8 cellular contexts compared by ENCODE assay signal in the genomic region with DNA sequence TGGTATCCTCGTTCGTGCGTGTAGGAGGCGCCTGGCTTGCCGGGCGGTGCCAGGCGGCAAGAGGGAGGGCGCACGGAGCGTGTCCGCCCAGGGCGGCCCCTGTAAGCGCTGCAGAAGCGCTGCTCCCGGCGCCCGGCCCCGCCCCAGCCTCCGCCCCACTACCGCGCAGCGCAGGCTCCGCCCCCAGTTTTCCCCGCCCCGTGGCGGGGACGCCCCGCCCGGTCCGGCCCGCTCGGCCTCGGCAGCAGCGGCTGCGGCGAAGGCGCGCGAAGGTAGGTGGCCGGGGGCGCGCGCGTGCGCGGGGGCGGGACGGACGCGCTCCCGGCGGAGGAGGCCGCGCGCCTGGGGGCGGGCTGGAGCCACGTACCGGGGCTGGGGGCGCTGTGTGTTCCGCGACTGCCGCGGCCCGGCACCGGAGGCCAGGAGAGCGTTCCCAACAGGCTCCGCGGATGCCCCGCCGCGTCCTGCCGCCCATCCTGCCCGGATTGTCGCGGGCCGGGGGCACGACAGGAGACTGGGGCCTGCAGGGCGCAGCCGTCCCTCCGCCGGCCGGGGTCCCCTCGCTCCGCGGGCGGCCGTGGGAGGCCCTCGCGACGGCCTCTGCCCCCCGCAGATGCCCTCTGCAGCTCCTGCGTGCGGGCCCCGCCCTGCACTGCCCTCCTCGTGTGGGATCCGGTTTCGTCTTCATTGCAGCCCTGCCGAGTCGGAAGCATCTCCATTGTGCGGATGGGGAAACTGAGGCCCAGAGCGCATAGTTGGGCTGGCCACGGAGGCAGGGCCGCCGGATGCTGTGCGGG. TPM values are rescaled to one million over a fixed set of nuclear protein-coding genes. Genes with fewer than 3 reads are reported as not detected.
DNase-seq lines count a peak whose midpoint lies in the region; ATAC-seq, FAIRE-seq and TF ChIP-seq lines count a peak whose summit lies in the region.

No MANE protein-coding gene starts in this region.

- TF ChIP-seq RAD21 in neural cell (conservative IDR thresholded peaks at IDR 0.05), result no peak

- no peaks in the 10 kb centered on the region for H3K9me3 Mint-ChIP-seq in stimulated activated naive CD8-positive, alpha-beta T cell treated with anti-CD3 and anti-CD28 coated beads, Interleukin-15, amount 100 ng/mL, for 72 hours

- peak; percentile 47; the same call in 1 of the 2 replicates for TF ChIP-seq POLR2A in H54 (IDR thresholded peaks at IDR 0.05; ENCODE audit: low read depth, low read length)
- TF ChIP-seq POLR2A in Raji (IDR thresholded peaks at IDR 0.05; ENCODE audit: insufficient read depth, low read depth, low read length), result peak; percentile 74

- no peaks in the 10 kb centered on the region for H3K79me2 ChIP-seq in neural cell (replicated peaks; ENCODE audit: insufficient read depth, low read length)

- H3K4me3 ChIP-seq in MG63, result peak overlapping the region; percentile 66
- peak overlapping the region; percentile 71 for H3K4me3 ChIP-seq in neural cell (ENCODE audit: low read length)

- H3K9me3 ChIP-seq in MG63 (no peaks in the 10 kb centered on the region), neural cell (ENCODE audit: low read length) (no peaks in the 10 kb centered on the region)

- H3K27ac ChIP-seq in neural cell (ENCODE audit: low read length), result peak overlapping the region; percentile 55

- peaks cover 52% of the 10 kb centered on the region for H3K4me1 Mint-ChIP-seq in stimulated activated naive CD8-positive, alpha-beta T cell treated with anti-CD3 and anti-CD28 coated beads, Interleukin-15, amount 100 ng/mL, for 72 hours

- ATAC-seq in stimulated activated naive CD8-positive, alpha-beta T cell treated with anti-CD3 and anti-CD28 coated beads, Interleukin-15, amount 100 ng/mL, for 72 hours, result peak; percentile 96

- peak overlapping the region; percentile 51 for H2AFZ ChIP-seq in neural cell (ENCODE audit: low read depth, low read length)

- H3K27me3 Mint-ChIP-seq in stimulated activated naive CD8-positive, alpha-beta T cell treated with anti-CD3 and anti-CD28 coated beads, Interleukin-15, amount 100 ng/mL, for 72 hours, result no peaks in the 10 kb centered on the region

- no peak for FAIRE-seq in H54 (lab: Jason Lieb, UNC)

- H3K4me3 Mint-ChIP-seq in stimulated activated naive CD8-positive, alpha-beta T cell treated with anti-CD3 and anti-CD28 coated beads, Interleukin-15, amount 100 ng/mL, for 72 hours, result peak overlapping the region; percentile 91 to 98

- peak; percentile 34 for TF ChIP-seq EP300 in neural cell (conservative IDR thresholded peaks at IDR 0.05; ENCODE audit: poor library complexity, severe bottlenecking)

- H3F3A ChIP-seq in neural cell (ENCODE audit: insufficient read depth, low read length, poor library complexity, severe bottlenecking), result no peaks in the 10 kb centered on the region

- no peaks in the 10 kb centered on the region for H3K36me3 ChIP-seq in MG63
- H3K36me3 ChIP-seq in neural cell (ENCODE audit: insufficient read depth, low read length), result no peaks in the 10 kb centered on the region

- DNase-seq in Daoy (ENCODE audit: low read depth) (peak; percentile 98), H54 (ENCODE audit: insufficient read length, low spot score) (peak; percentile 95), MG63 (peak; percentile 96), fibroblast of the conjunctiva (ENCODE audit: low read depth) (peak; percentile 95)
- DNase-seq in activated effector memory CD4-positive, alpha-beta T cell treated with anti-CD3 and anti-CD28 coated beads, Interleukin-2, amount 50 U/mL, for 16 hours, result peak; percentile 99
- DNase-seq in stimulated activated naive CD8-positive, alpha-beta T cell treated with anti-CD3 and anti-CD28 coated beads, Interleukin-15, amount 100 ng/mL, for 72 hours, result peak; percentile 87 to 99

- H3K27me3 ChIP-seq in MG63 (no peaks in the 10 kb centered on the region), neural cell (ENCODE audit: insufficient read depth, low read depth, low read length) (no peaks in the 10 kb centered on the region)

- no peaks in the 10 kb centered on the region for H3K9me2 ChIP-seq in neural cell (ENCODE audit: insufficient read depth, low read length)

- H4K20me1 ChIP-seq in neural cell (ENCODE audit: insufficient read depth), result no peaks in the 10 kb centered on the region

- peak overlapping the region; percentile 78 for H3K4me2 ChIP-seq in neural cell (ENCODE audit: low read length)

- H3K27ac Mint-ChIP-seq in stimulated activated naive CD8-positive, alpha-beta T cell treated with anti-CD3 and anti-CD28 coated beads, Interleukin-15, amount 100 ng/mL, for 72 hours, result peak overlapping the region; percentile 69 to 83

- H3K9ac ChIP-seq in neural cell (ENCODE audit: low read length), result peak overlapping the region; percentile 72

- TF ChIP-seq CTCF in neural cell (IDR thresholded peaks at IDR 0.05; ENCODE audit: poor library complexity, severe bottlenecking), result peak; percentile 47

TF ChIP-seq in neural cell, 6 proteins besides CTCF, POLR2A, EP300 and RAD21:
- TF ChIP-seq MXI1 (conservative IDR thresholded peaks at IDR 0.05; ENCODE audit: poor library complexity, severe bottlenecking) (peak; percentile 51), POLR2AphosphoS5 (IDR thresholded peaks at IDR 0.05) (peak; percentile 78), SMC3 (conservative IDR thresholded peaks at IDR 0.05; ENCODE audit: poor library complexity) (no peak)

RNA-seq across cellular contexts. Expression of gene CROCC, which starts 7.7 kb away (rescaled TPM):
- total RNA-seq in Daoy (2014; rRNA removed; shearing (Covaris generic)), result 30.6 and 31.3 TPM in 2 replicates
- 18.1 and 36.9 TPM in 2 replicates for total RNA-seq in MG63 (2014; rRNA removed; shearing (Covaris generic); ENCODE audit: low replicate concordance)
- 23.6 and 26.3 TPM in 2 replicates for polyA plus RNA-seq in neural cell
- polyA minus RNA-seq in neural cell, result 17.8 and 21.2 TPM in 2 replicates

RNA-seq across cellular contexts. Expression of gene RNU1-2, which starts 18.3 kb away (rescaled TPM):
- 306 and 832 TPM in 2 replicates for total RNA-seq in Daoy (2014; rRNA removed; shearing (Covaris generic))
- not detected in 2 replicates for total RNA-seq in MG63 (2014; rRNA removed; shearing (Covaris generic); ENCODE audit: low replicate concordance)
- polyA plus RNA-seq in neural cell, result under 0.01 TPM in 1 of 2 replicates, not detected in the other
- under 0.01 TPM in 2 replicates for polyA minus RNA-seq in neural cell

Comparison
In these comparisons a context has a peak if more than half of its experiments do, and no peak if none do; other contexts are left out.
1. Peak in every context shown above with its lines: DNase-seq, ATAC-seq, H3K4me3 ChIP-seq and H3K27ac ChIP-seq.
2. RNA of gene RNU1-2, which starts 18.3 kb away (total RNA-seq): 306 to 832 TPM in Daoy; not detected in MG63; every median in the first group is over 100 times any median in the second.